In the genomic region with DNA sequence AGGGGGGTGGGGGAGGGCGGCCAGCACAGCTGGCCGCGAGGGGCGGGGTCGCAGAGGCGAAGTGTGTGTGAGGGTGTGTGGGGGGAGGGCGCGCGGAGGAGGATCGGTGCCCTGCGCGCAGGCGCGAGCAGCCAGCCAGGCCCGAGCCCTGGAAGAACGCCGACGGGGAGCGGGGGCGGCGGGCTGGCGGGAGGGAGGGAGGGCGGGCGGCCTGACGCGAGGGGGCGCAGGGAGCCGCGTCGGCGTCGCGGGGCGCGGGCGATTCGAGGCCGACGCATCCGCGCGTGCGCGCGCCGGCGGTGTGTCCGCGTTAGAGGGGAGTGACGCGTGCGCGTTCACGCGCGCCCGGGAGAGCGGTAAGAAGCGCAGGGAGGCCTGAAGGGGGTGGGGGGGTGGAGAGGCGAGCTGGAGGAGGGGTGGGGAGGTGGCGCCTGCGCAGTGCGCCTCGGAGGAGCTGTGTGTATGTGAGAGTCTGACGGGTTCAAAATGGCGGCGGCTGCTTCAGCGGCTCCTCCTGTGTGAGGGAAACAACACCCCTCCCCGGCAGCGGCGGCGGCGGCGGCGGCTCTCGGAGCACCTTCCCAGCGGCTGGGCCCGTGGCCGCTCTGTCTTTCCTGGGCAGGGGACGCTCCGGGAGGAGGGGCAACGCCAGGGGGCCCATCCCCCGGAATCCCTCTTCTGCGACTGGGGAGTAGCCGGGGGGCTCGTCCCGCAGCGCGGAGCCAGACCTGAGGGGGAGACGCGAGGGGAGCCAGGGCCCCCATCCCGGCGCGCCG, we compare ENCODE assay signal across 1 cellular context.
TF ChIP-seq lines count a peak whose summit lies in the region.

A gene (plus strand): TSS at position 463 of the 776 bp plus-strand sequence. CDS start 2,054 bp downstream, outside the sequence.

TF ChIP-seq in K562, 482 proteins besides CTCF, POLR2A, EP300 and RAD21 (continued from another document):
- TF ChIP-seq, protein P1, sequence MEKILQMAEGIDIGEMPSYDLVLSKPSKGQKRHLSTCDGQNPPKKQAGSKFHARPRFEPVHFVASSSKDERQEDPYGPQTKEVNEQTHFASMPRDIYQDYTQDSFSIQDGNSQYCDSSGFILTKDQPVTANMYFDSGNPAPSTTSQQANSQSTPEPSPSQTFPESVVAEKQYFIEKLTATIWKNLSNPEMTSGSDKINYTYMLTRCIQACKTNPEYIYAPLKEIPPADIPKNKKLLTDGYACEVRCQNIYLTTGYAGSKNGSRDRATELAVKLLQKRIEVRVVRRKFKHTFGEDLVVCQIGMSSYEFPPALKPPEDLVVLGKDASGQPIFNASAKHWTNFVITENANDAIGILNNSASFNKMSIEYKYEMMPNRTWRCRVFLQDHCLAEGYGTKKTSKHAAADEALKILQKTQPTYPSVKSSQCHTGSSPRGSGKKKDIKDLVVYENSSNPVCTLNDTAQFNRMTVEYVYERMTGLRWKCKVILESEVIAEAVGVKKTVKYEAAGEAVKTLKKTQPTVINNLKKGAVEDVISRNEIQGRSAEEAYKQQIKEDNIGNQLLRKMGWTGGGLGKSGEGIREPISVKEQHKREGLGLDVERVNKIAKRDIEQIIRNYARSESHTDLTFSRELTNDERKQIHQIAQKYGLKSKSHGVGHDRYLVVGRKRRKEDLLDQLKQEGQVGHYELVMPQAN (IDR thresholded peaks at IDR 0.05; ENCODE audit: borderline replicate concordance): no peak
- TF ChIP-seq ESRRA (IDR thresholded peaks at IDR 0.05; ENCODE audit: borderline replicate concordance, low read depth) (no peak), MCM7 (IDR thresholded peaks at IDR 0.05) (no peak), CREB1 (IDR thresholded peaks at IDR 0.05) (peak; percentile 87), CREB1 (CRISPR knock-in tag; IDR thresholded peaks at IDR 0.05) (peak; percentile 83), YY1 (IDR thresholded peaks at IDR 0.05; ENCODE audit: borderline replicate concordance in 1 of 3, control insufficient read depth in 1 of 3, extremely low read depth in 1 of 3, insufficient read depth in 3 of 3, insufficient read length in 1 of 3, insufficient replicate concordance in 2 of 3, low read depth in 1 of 3, low read length in 2 of 3) (peak; percentile 83 to 97 (median 93)), BRCA1 (IDR thresholded peaks at IDR 0.05) (no peak), BRCA1 (CRISPR knock-in tag; IDR thresholded peaks at IDR 0.05) (no peak), ZNF431 (CRISPR knock-in tag; IDR thresholded peaks at IDR 0.05) (no peak), DIDO1 (tag; IDR thresholded peaks at IDR 0.05; ENCODE audit: low read depth) (no peak), KDM2B (CRISPR knock-in tag; IDR thresholded peaks at IDR 0.05) (no peak), ZFX (CRISPR knock-in tag; IDR thresholded peaks at IDR 0.05) (peak; percentile 74), RUNX1 (IDR thresholded peaks at IDR 0.05; ENCODE audit: low read depth) (no peak), CHD1 (IDR thresholded peaks at IDR 0.05; ENCODE audit: low read length) (peak; percentile 58), ZNF551 (CRISPR knock-in tag; IDR thresholded peaks at IDR 0.05) (no peak), ASH1L (IDR thresholded peaks at IDR 0.05; ENCODE audit: borderline replicate concordance, low read depth, partially characterized antibody) (no peak), MAZ (CRISPR knock-in tag; conservative IDR thresholded peaks at IDR 0.05 in 1 of 2, IDR thresholded peaks at IDR 0.05 in 1 of 2) (peak; percentile 55 to 76; a peak in 2 of 4 replicates)
- TF ChIP-seq, protein P2, sequence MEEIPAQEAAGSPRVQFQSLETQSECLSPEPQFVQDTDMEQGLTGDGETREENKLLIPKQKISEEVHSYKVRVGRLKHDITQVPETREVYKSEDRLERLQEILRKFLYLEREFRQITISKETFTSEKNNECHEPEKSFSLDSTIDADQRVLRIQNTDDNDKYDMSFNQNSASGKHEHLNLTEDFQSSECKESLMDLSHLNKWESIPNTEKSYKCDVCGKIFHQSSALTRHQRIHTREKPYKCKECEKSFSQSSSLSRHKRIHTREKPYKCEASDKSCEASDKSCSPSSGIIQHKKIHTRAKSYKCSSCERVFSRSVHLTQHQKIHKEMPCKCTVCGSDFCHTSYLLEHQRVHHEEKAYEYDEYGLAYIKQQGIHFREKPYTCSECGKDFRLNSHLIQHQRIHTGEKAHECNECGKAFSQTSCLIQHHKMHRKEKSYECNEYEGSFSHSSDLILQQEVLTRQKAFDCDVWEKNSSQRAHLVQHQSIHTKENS (CRISPR knock-in tag; IDR thresholded peaks at IDR 0.05): no peak
- TF ChIP-seq, protein P3, sequence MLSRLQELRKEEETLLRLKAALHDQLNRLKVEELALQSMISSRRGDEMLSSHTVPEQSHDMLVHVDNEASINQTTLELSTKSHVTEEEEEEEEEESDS (CRISPR knock-in tag; IDR thresholded peaks at IDR 0.05): no peak
- TF ChIP-seq, protein P4, sequence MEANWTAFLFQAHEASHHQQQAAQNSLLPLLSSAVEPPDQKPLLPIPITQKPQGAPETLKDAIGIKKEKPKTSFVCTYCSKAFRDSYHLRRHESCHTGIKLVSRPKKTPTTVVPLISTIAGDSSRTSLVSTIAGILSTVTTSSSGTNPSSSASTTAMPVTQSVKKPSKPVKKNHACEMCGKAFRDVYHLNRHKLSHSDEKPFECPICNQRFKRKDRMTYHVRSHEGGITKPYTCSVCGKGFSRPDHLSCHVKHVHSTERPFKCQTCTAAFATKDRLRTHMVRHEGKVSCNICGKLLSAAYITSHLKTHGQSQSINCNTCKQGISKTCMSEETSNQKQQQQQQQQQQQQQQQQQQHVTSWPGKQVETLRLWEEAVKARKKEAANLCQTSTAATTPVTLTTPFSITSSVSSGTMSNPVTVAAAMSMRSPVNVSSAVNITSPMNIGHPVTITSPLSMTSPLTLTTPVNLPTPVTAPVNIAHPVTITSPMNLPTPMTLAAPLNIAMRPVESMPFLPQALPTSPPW (CRISPR knock-in tag; IDR thresholded peaks at IDR 0.05): peak; percentile 98
- TF ChIP-seq, protein P5, sequence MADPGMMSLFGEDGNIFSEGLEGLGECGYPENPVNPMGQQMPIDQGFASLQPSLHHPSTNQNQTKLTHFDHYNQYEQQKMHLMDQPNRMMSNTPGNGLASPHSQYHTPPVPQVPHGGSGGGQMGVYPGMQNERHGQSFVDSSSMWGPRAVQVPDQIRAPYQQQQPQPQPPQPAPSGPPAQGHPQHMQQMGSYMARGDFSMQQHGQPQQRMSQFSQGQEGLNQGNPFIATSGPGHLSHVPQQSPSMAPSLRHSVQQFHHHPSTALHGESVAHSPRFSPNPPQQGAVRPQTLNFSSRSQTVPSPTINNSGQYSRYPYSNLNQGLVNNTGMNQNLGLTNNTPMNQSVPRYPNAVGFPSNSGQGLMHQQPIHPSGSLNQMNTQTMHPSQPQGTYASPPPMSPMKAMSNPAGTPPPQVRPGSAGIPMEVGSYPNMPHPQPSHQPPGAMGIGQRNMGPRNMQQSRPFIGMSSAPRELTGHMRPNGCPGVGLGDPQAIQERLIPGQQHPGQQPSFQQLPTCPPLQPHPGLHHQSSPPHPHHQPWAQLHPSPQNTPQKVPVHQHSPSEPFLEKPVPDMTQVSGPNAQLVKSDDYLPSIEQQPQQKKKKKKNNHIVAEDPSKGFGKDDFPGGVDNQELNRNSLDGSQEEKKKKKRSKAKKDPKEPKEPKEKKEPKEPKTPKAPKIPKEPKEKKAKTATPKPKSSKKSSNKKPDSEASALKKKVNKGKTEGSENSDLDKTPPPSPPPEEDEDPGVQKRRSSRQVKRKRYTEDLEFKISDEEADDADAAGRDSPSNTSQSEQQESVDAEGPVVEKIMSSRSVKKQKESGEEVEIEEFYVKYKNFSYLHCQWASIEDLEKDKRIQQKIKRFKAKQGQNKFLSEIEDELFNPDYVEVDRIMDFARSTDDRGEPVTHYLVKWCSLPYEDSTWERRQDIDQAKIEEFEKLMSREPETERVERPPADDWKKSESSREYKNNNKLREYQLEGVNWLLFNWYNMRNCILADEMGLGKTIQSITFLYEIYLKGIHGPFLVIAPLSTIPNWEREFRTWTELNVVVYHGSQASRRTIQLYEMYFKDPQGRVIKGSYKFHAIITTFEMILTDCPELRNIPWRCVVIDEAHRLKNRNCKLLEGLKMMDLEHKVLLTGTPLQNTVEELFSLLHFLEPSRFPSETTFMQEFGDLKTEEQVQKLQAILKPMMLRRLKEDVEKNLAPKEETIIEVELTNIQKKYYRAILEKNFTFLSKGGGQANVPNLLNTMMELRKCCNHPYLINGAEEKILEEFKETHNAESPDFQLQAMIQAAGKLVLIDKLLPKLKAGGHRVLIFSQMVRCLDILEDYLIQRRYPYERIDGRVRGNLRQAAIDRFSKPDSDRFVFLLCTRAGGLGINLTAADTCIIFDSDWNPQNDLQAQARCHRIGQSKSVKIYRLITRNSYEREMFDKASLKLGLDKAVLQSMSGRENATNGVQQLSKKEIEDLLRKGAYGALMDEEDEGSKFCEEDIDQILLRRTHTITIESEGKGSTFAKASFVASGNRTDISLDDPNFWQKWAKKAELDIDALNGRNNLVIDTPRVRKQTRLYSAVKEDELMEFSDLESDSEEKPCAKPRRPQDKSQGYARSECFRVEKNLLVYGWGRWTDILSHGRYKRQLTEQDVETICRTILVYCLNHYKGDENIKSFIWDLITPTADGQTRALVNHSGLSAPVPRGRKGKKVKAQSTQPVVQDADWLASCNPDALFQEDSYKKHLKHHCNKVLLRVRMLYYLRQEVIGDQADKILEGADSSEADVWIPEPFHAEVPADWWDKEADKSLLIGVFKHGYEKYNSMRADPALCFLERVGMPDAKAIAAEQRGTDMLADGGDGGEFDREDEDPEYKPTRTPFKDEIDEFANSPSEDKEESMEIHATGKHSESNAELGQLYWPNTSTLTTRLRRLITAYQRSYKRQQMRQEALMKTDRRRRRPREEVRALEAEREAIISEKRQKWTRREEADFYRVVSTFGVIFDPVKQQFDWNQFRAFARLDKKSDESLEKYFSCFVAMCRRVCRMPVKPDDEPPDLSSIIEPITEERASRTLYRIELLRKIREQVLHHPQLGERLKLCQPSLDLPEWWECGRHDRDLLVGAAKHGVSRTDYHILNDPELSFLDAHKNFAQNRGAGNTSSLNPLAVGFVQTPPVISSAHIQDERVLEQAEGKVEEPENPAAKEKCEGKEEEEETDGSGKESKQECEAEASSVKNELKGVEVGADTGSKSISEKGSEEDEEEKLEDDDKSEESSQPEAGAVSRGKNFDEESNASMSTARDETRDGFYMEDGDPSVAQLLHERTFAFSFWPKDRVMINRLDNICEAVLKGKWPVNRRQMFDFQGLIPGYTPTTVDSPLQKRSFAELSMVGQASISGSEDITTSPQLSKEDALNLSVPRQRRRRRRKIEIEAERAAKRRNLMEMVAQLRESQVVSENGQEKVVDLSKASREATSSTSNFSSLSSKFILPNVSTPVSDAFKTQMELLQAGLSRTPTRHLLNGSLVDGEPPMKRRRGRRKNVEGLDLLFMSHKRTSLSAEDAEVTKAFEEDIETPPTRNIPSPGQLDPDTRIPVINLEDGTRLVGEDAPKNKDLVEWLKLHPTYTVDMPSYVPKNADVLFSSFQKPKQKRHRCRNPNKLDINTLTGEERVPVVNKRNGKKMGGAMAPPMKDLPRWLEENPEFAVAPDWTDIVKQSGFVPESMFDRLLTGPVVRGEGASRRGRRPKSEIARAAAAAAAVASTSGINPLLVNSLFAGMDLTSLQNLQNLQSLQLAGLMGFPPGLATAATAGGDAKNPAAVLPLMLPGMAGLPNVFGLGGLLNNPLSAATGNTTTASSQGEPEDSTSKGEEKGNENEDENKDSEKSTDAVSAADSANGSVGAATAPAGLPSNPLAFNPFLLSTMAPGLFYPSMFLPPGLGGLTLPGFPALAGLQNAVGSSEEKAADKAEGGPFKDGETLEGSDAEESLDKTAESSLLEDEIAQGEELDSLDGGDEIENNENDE (IDR thresholded peaks at IDR 0.05; ENCODE audit: low read depth, low read length): no peak
